Comparison of ENCODE assay signal across 15 cellular contexts in the genomic region with DNA sequence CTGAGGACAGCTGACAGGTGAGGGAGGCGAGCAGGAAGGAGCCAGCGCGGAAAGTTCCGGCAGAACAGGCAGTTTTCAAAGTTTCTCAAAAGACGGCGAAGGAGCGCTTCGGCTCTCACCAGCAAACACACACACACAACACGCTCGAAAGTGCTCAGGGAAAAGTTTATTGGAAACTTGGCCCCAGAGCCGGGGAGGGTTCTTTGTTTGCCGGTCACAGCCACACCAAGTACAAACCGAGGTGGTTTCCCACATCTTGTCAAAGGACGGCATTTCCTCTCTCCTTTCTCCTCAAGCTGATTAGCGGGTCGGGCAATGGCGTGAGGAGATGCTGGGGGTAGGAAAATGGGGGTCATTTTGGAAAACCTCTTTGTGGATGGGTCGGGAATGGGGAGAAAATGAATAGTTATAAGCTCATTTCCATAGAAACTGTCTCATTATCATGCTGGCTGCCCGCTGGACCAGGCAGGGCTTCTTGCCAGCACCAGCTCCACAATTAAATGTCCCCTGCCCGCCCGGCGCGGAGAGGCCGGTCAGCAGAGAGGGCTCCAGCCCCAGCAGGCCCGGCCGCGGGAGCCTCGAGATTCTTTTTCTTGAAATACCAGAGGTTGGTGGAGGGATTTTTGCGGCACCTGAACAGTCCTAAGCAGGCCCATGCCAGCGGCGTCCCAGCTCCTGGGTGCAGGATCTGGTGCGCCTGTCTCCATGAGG.
A peak's percentile ranks its signal among the peaks of the same experiment; 100 is the strongest.
DNase-seq lines count a peak whose midpoint lies in the region; ATAC-seq, FAIRE-seq and TF ChIP-seq lines count a peak whose summit lies in the region.
"Had no signal": no experiment of that assay in that cellular context is flagged by ENCODE, and none has a peak within 500 bp of the region (broad histone marks: within the 10 kb centered on the region; RNA-seq: fewer than 3 reads in every experiment).

No MANE protein-coding gene starts in this region.

- H3K9me3 ChIP-seq in neuronal stem cell (replicated peaks in 1 of 2; ENCODE audit: control insufficient read depth in 2 of 2, insufficient read depth in 1 of 2, low read depth in 1 of 2, low read length in 2 of 2), result peaks cover 0 to 2% of the 10 kb centered on the region in 2 donors
- H3K9me3 ChIP-seq: upper lobe of left lung had no signal

- no peak overlapping the region for H2BK15ac ChIP-seq in neuronal stem cell (ENCODE audit: low read length)

- H3K27ac Mint-ChIP-seq in progenitor cell of endocrine pancreas, result no peak overlapping the region
- H3K27ac Mint-ChIP-seq: mesothelial cell of epicardium had no signal

- TF ChIP-seq CTCF in progenitor cell of endocrine pancreas (IDR thresholded peaks at IDR 0.05; ENCODE audit: unreplicated experiment), result no peak

- H3K4me3 Mint-ChIP-seq in progenitor cell of endocrine pancreas (ENCODE audit: low read depth), result no peak overlapping the region
- H3K4me3 Mint-ChIP-seq: mesothelial cell of epicardium had no signal

- no peak overlapping the region for H3K4me2 ChIP-seq in neuronal stem cell (ENCODE audit: insufficient read depth, low read length, poor library complexity, severe bottlenecking)

- DNase-seq in Ammon's horn (ENCODE audit: low spot score) (peak; percentile 71), G401 (ENCODE audit: low spot score) (peak; percentile 13), cerebellum (ENCODE audit: low spot score) (peak; percentile 33), neuronal stem cell (ENCODE audit: low spot score) (no peak), progenitor cell of endocrine pancreas (ENCODE audit: low spot score, unreplicated experiment) (no peak), HTR-8/SVneo (ENCODE audit: insufficient read length, low spot score) (no peak), NAMALWA (ENCODE audit: low spot score) (no peak)
- DNase-seq: NCI-H1930, NCI-H748 treated with DMSO at 0.1 percent for 48 hours, T-helper 9 cell had no signal

- H3K4me1 Mint-ChIP-seq in progenitor cell of endocrine pancreas (ENCODE audit: low read depth), result peaks cover 5% of the 10 kb centered on the region
- H3K4me1 Mint-ChIP-seq: mesothelial cell of epicardium had no signal

- H3K9me3 Mint-ChIP-seq in progenitor cell of endocrine pancreas (ENCODE audit: low read depth), result no peaks in the 10 kb centered on the region
- H3K9me3 Mint-ChIP-seq: mesothelial cell of epicardium had no signal

- H2BK120ac ChIP-seq in neuronal stem cell (ENCODE audit: low read depth, low read length), result no peak overlapping the region

- no peak overlapping the region for H2AFZ ChIP-seq in neuronal stem cell (ENCODE audit: low read length)
- H2AFZ ChIP-seq: parathyroid adenoma had no signal

- no peaks in the 10 kb centered on the region for H3K36me3 ChIP-seq in neuronal stem cell (replicated peaks in 1 of 2; ENCODE audit: control insufficient read depth in 2 of 2, insufficient read depth in 2 of 2, low read length in 2 of 2)
- H3K36me3 ChIP-seq: upper lobe of left lung had no signal

- peaks cover 0 to 11% (median 0%) of the 10 kb centered on the region in 3 experiments for H3K27me3 ChIP-seq in neuronal stem cell (ENCODE audit: control insufficient read depth in 3 of 3, insufficient read depth in 3 of 3, low read depth in 1 of 3, low read length in 3 of 3)
- H3K27me3 ChIP-seq: upper lobe of left lung had no signal

- FAIRE-seq in HTR-8/SVneo (lab: Jason Lieb, UNC), result no peak

- peaks cover 2% of the 10 kb centered on the region for H3K36me3 Mint-ChIP-seq in progenitor cell of endocrine pancreas (ENCODE audit: insufficient read depth)
- H3K36me3 Mint-ChIP-seq: mesothelial cell of epicardium had no signal

- H3K14ac ChIP-seq in neuronal stem cell (ENCODE audit: low read length), result no peak overlapping the region

- no peak overlapping the region for H3K27ac ChIP-seq in neuronal stem cell (replicated peaks; ENCODE audit: low read length)
- H3K27ac ChIP-seq: C4-2B, parathyroid adenoma, upper lobe of left lung had no signal

- H3K18ac ChIP-seq in neuronal stem cell (ENCODE audit: low read length), result peak overlapping the region; percentile 62

- no peak overlapping the region for H2BK12ac ChIP-seq in neuronal stem cell (ENCODE audit: low read length)

- no peak overlapping the region for H3K4me3 ChIP-seq in neuronal stem cell (ENCODE audit: low read length in 2 of 2)
- H3K4me3 ChIP-seq: upper lobe of left lung had no signal

- H4K8ac ChIP-seq in neuronal stem cell (ENCODE audit: low read depth, low read length), result no peak overlapping the region

- no peaks in the 10 kb centered on the region for H3K27me3 Mint-ChIP-seq in progenitor cell of endocrine pancreas

- peak overlapping the region; percentile 56 for H2AK5ac ChIP-seq in neuronal stem cell (ENCODE audit: low read depth, low read length)

- H3K79me1 ChIP-seq in neuronal stem cell (ENCODE audit: low read depth, low read length), result peaks cover 1% of the 10 kb centered on the region

- H3K4ac ChIP-seq in neuronal stem cell (ENCODE audit: low read length), result no peak overlapping the region

- H2BK5ac ChIP-seq in neuronal stem cell (ENCODE audit: low read length), result peak overlapping the region; percentile 67

- no peak overlapping the region for H4K91ac ChIP-seq in neuronal stem cell (ENCODE audit: low read depth, low read length, poor library complexity)

- WGBS in neuronal stem cell (ENCODE audit: extremely low coverage in 2 of 2, insufficient read length in 2 of 2, insufficient replicate concordance in 1 of 2), 2 donors, result no CpG with 5 or more reads among the region's 32 CpGs

- H3K9ac ChIP-seq in neuronal stem cell (ENCODE audit: low read depth, low read length, poor library complexity), result no peak overlapping the region
- H3K9ac ChIP-seq: parathyroid adenoma had no signal

- H3K4me1 ChIP-seq in neuronal stem cell (ENCODE audit: control insufficient read depth in 2 of 2, insufficient read depth in 1 of 2, low read depth in 1 of 2, low read length in 2 of 2), result peaks cover 0 to 12% of the 10 kb centered on the region in 2 donors
- H3K4me1 ChIP-seq: parathyroid adenoma had no signal

- in situ Hi-C loops in G401 (cut with HindIII; ENCODE audit: low sequenced_read_pairs), result no loop called here

- ATAC-seq in esophagus mucosa, result no peak

- no peak overlapping the region for H3K23ac ChIP-seq in neuronal stem cell (ENCODE audit: low read depth, low read length, poor library complexity)

Comparison
In these comparisons a context has a peak if more than half of its experiments do, and no peak if none do; other contexts are left out.
1. DNase-seq: peak in Ammon's horn (single experiment), G401 (single experiment) and cerebellum (single experiment); none in neuronal stem cell (single experiment), progenitor cell of endocrine pancreas (single experiment), HTR-8/SVneo (single experiment) and NAMALWA (single experiment).